In the genomic region with DNA sequence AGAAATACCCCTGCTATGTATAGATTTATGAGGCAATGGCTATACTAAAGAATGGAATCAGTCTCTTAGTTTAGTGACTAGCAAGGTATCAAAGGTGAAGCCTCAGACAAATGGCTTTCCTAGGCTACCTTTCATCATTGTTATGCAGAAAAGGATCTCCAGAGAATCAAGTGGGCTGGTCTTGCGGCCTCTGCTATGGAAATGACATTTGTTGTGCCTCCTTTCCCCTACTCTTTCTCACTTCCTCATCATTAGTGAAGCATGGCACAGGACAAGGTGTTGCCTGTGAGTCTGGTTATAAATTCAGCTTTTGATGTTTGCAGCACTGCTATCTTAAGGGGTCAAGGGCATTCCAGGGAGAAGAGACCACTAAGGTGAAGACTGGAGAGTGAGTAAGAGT, we compare ENCODE assay signal across 10 cellular contexts. TPM values are rescaled to one million over a fixed set of nuclear protein-coding genes. Genes with fewer than 3 reads are reported as not detected.
DNase-seq lines count a peak whose midpoint lies in the region; ATAC-seq lines count a peak whose summit lies in the region.
"Not testable (repeated sequence)": the region's sequence is repeated elsewhere in the genome, so short reads cannot be mapped to it uniquely, and the experiment has no call there.
"Had no signal": no experiment of that assay in that cellular context is flagged by ENCODE, and none has a peak within 500 bp of the region (broad histone marks: within the 10 kb centered on the region; RNA-seq: fewer than 3 reads in every experiment).

No MANE protein-coding gene starts in this region.

- H3K27me3 Mint-ChIP-seq in IgD-negative memory B cell, memory B cell: not testable (repeated sequence)

- not testable (repeated sequence) for H3K9me3 Mint-ChIP-seq in IgD-negative memory B cell, memory B cell

- H3K4me1 Mint-ChIP-seq in IgD-negative memory B cell (peaks cover 24 to 46% (median 38%) of the 10 kb centered on the region in 3 donors), memory B cell (peaks cover 31% of the 10 kb centered on the region)

- H3K4me3 Mint-ChIP-seq in IgD-negative memory B cell (peak overlapping the region in 2 of 4 donors; percentile 47 to 59), memory B cell (peak overlapping the region; percentile 67)

- H3K36me3 Mint-ChIP-seq in IgD-negative memory B cell (peaks cover 15% of the 10 kb centered on the region), memory B cell (peaks cover 29% of the 10 kb centered on the region)

- H3K27ac Mint-ChIP-seq in IgD-negative memory B cell (peak overlapping the region in 2 of 3 donors; percentile 0 to 17), memory B cell (peak overlapping the region; percentile 58)

- DNase-seq in memory B cell (ENCODE audit: low spot score in 2 of 2) = peak in 1 of 2 donors; percentile 19

- peak; percentile 69 for ATAC-seq in GM18499 (IDR thresholded peaks at IDR 0.05; ENCODE audit: insufficient read depth, unreplicated experiment)
- peak; percentile 66 for ATAC-seq in GM18870 (IDR thresholded peaks at IDR 0.05; ENCODE audit: unreplicated experiment)
- peak; percentile 87 for ATAC-seq in GM19463 (IDR thresholded peaks at IDR 0.05; ENCODE audit: unreplicated experiment)
- peak; percentile 83 for ATAC-seq in GM21723 (IDR thresholded peaks at IDR 0.05; ENCODE audit: unreplicated experiment)
- ATAC-seq in HG02870 (IDR thresholded peaks at IDR 0.05; ENCODE audit: unreplicated experiment) = peak; percentile 83
- ATAC-seq in HG03139 (IDR thresholded peaks at IDR 0.05; ENCODE audit: unreplicated experiment) = peak; percentile 85
- ATAC-seq in memory B cell (ENCODE audit: low read depth) = peak; percentile 93

RNA-seq across cellular contexts. Expression of a gene that starts 34.7 kb away (rescaled TPM):
- 0.26 TPM for polyA plus RNA-seq in IgD-negative memory B cell
- polyA plus RNA-seq: naive thymus-derived CD4-positive, alpha-beta T cell; psoas muscle had no signal

RNA-seq across cellular contexts. Expression of a gene that starts 55.7 kb away (rescaled TPM):
- 3.8 TPM for polyA plus RNA-seq in IgD-negative memory B cell
- polyA plus RNA-seq: naive thymus-derived CD4-positive, alpha-beta T cell had no signal
